ENCODE assay signal across 8 cellular contexts in the genomic region with DNA sequence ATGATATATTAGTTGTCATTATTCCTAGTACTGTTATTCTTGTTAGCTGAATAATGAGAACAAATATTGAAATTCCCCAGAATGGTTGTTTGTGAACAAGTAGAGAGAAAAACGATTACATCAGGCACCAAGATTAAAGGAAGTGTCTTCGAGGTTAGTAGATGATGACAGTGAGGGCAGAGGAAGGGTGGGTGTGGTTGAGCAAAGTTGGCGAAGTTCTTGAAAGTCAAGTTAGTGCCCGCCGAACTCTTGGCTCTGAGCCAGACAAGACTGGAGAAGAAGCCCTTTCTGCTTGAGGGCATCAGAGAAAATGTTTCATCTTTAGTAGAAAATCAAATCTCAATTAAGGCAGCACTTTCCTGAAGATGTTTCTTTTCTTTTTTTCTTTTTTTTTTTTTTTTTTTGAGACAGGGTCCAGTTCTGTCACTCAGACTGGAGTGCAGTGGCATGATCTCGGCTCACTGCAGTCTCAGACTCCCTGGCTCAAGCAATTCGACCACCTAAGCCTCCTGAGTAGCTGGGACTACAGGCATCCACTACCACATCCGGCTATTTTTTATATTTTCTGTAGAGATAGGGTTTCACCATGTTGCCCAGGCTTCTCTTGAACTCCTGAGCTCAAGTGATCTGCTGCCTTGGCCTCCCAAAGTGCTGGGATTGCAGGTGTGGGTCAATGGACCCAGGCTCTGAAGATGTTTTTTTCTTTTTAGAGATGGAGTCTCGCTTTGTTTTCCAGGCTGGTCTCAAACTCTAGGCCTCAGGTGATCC.
A peak's percentile ranks its signal among the peaks of the same experiment; 100 is the strongest.
DNase-seq lines count a peak whose midpoint lies in the region; ATAC-seq and TF ChIP-seq lines count a peak whose summit lies in the region.

No MANE protein-coding gene starts in this region.

- no peak overlapping the region for H3K27ac ChIP-seq in GM23338 (ENCODE audit: low read depth)

- CTCF ChIA-PET in activated CD4-positive, alpha-beta T cell treated with anti-CD3 and anti-CD28 coated beads, Interleukin-2, amount 10 ng/mL, durations not matched to agents 7 days and 5 days (lab: Charles Lee), result interaction anchor here (0.6 to 1.1 kb wide), 2 partner anchors 156 to 467 kb away, joined by 3 to 5 read pairs; no protein-coding TSS in a partner anchor

- ATAC-seq in GM23338, result no peak
- ATAC-seq in GM18517 (IDR thresholded peaks at IDR 0.05; ENCODE audit: unreplicated experiment), result no peak

- H3K79me2 ChIP-seq in GM23338 (replicated peaks; ENCODE audit: insufficient read depth), result no peaks in the 10 kb centered on the region

- TF ChIP-seq CTCF in GM23338 (conservative IDR thresholded peaks at IDR 0.05; ENCODE audit: low read depth in 2 of 2) (no peak), GM10266 (IDR thresholded peaks at IDR 0.05; ENCODE audit: control insufficient read depth, insufficient read depth, low read depth, missing control alignments) (no peak)

- peaks cover 3% of the 10 kb centered on the region; the same call in 1 of the 3 replicates for H3K36me3 Mint-ChIP-seq in GM23338 (ENCODE audit: low read depth)
- H3K36me3 Mint-ChIP-seq in activated CD4-positive, alpha-beta T cell treated with anti-CD3 and anti-CD28 coated beads, Interleukin-2, amount 10 ng/mL, durations not matched to agents 7 days and 5 days (ENCODE audit: low read depth), result peaks cover 9% of the 10 kb centered on the region

- no peak overlapping the region for H3K4me3 ChIP-seq in GM23338

- no peaks in the 10 kb centered on the region for H3K4me1 ChIP-seq in GM23338 (ENCODE audit: insufficient read depth)

- H4K20me1 ChIP-seq in GM23338 (replicated peaks; ENCODE audit: insufficient read depth), result no peaks in the 10 kb centered on the region

- no peak for TF ChIP-seq POLR2A in erythroblast (IDR thresholded peaks at IDR 0.05; ENCODE audit: low read length)

- no peaks in the 10 kb centered on the region for H3K9me2 ChIP-seq in GM23338 (ENCODE audit: insufficient read depth)

- no peaks in the 10 kb centered on the region for H3K27me3 ChIP-seq in GM23338 (ENCODE audit: insufficient read depth)

- peaks cover 8% of the 10 kb centered on the region; the same call in 2 of the 3 replicates for H3K4me1 Mint-ChIP-seq in GM23338
- peaks cover 59% of the 10 kb centered on the region for H3K4me1 Mint-ChIP-seq in activated CD4-positive, alpha-beta T cell treated with anti-CD3 and anti-CD28 coated beads, Interleukin-2, amount 10 ng/mL, durations not matched to agents 7 days and 5 days

- no peaks in the 10 kb centered on the region for H3F3A ChIP-seq in GM23338 (replicated peaks; ENCODE audit: low read depth)

- peaks cover 2% of the 10 kb centered on the region for H3K27me3 Mint-ChIP-seq in GM23338 (ENCODE audit: insufficient read depth, low read depth, poor library complexity)
- no peaks in the 10 kb centered on the region for H3K27me3 Mint-ChIP-seq in activated CD4-positive, alpha-beta T cell treated with anti-CD3 and anti-CD28 coated beads, Interleukin-2, amount 10 ng/mL, durations not matched to agents 7 days and 5 days

- H3K36me3 ChIP-seq in GM23338 (ENCODE audit: insufficient read depth), result no peaks in the 10 kb centered on the region

- peak overlapping the region; percentile 32; the same call in 1 of the 2 replicates for H2AFZ ChIP-seq in GM23338

- H3K9me3 Mint-ChIP-seq in GM23338, result peaks cover 3% of the 10 kb centered on the region; the same call in 2 of the 3 replicates
- peaks cover 15% of the 10 kb centered on the region for H3K9me3 Mint-ChIP-seq in activated CD4-positive, alpha-beta T cell treated with anti-CD3 and anti-CD28 coated beads, Interleukin-2, amount 10 ng/mL, durations not matched to agents 7 days and 5 days

- H3K4me3 Mint-ChIP-seq in GM23338, result no peak overlapping the region
- H3K4me3 Mint-ChIP-seq in activated CD4-positive, alpha-beta T cell treated with anti-CD3 and anti-CD28 coated beads, Interleukin-2, amount 10 ng/mL, durations not matched to agents 7 days and 5 days, result peak overlapping the region; percentile 29

- POLR2A ChIA-PET in activated CD4-positive, alpha-beta T cell treated with anti-CD3 and anti-CD28 coated beads, Interleukin-2, amount 10 ng/mL, durations not matched to agents 7 days and 5 days (lab: Charles Lee), result no interaction called here

- H3K4me2 ChIP-seq in GM23338, result no peak overlapping the region

- no peak overlapping the region for H3K27ac Mint-ChIP-seq in GM23338
- H3K27ac Mint-ChIP-seq in activated CD4-positive, alpha-beta T cell treated with anti-CD3 and anti-CD28 coated beads, Interleukin-2, amount 10 ng/mL, durations not matched to agents 7 days and 5 days, result peak overlapping the region; percentile 88

- DNase-seq in GM23338 (ENCODE audit: low spot score) (no peak), erythroblast (lab: John Stamatoyannopoulos, UW) (peak; percentile 43 to 52), NCI-H1092 treated with DMSO at 0.1 percent for 48 hours (lab: John Stamatoyannopoulos, UW) (no peak), NCI-H2107 (lab: John Stamatoyannopoulos, UW) (no peak), GM10266 (ENCODE audit: extremely low spot score) (no peak)
- peak; percentile 85 for DNase-seq in activated CD4-positive, alpha-beta T cell treated with anti-CD3 and anti-CD28 coated beads, Interleukin-2, amount 10 ng/mL, durations not matched to agents 7 days and 5 days
- peak; percentile 68 for DNase-seq in stimulated activated CD4-positive, alpha-beta T cell treated with anti-CD3 and anti-CD28 coated beads, Interleukin-4, amount 100 ng/mL, for 1 hour

TF ChIP-seq in GM23338, 12 proteins besides CTCF, POLR2A, EP300 and RAD21 (continues in another document):
- TF ChIP-seq NANOG (IDR thresholded peaks at IDR 0.05; ENCODE audit: borderline replicate concordance) (no peak), EZH2 (IDR thresholded peaks at IDR 0.05; ENCODE audit: low read depth, unreplicated experiment) (no peak), CREB1 (CRISPR knock-in tag; IDR thresholded peaks at IDR 0.05; ENCODE audit: low read depth) (no peak), ETS1 (IDR thresholded peaks at IDR 0.05) (no peak)

Comparison
In these comparisons a context has a peak if more than half of its experiments do, and no peak if none do; other contexts are left out.
1. DNase-seq: peak in activated CD4-positive, alpha-beta T cell treated with anti-CD3 and anti-CD28 coated beads, Interleukin-2, amount 10 ng/mL, durations not matched to agents 7 days and 5 days (single experiment), erythroblast (2 of 2) and stimulated activated CD4-positive, alpha-beta T cell treated with anti-CD3 and anti-CD28 coated beads, Interleukin-4, amount 100 ng/mL, for 1 hour (single experiment); none in GM23338 (single experiment), NCI-H1092 treated with DMSO at 0.1 percent for 48 hours (single experiment), NCI-H2107 (single experiment) and GM10266 (single experiment).